In genomic region chr12:13347241-13348043, GRCh38 we compare ENCODE assay signal across 8 cellular contexts.
DNase-seq lines count a peak whose midpoint lies in the region; TF ChIP-seq lines count a peak whose summit lies in the region.

No MANE protein-coding gene starts in this region.

- no peaks in the 10 kb centered on the region for H3K9me3 ChIP-seq in PC-9 (ENCODE audit: insufficient read depth, low read depth)
- no peaks in the 10 kb centered on the region for H3K9me3 ChIP-seq in endodermal cell (ENCODE audit: control insufficient read depth, low read length)
- H3K9me3 ChIP-seq in vagina, result no peaks in the 10 kb centered on the region
- H3K9me3 ChIP-seq in thyroid gland, result no peaks in the 10 kb centered on the region

- no peaks in the 10 kb centered on the region for H3K9me2 ChIP-seq in PC-9 (ENCODE audit: insufficient read depth)

- no peaks in the 10 kb centered on the region for H3K27me3 ChIP-seq in PC-9 (ENCODE audit: insufficient read depth, low read depth)
- H3K27me3 ChIP-seq in endodermal cell (ENCODE audit: control insufficient read depth, insufficient read depth, low read length, poor library complexity, severe bottlenecking), result peaks cover 15% of the 10 kb centered on the region
- no peaks in the 10 kb centered on the region for H3K27me3 ChIP-seq in vagina
- no peaks in the 10 kb centered on the region for H3K27me3 ChIP-seq in thyroid gland

- no peaks in the 10 kb centered on the region for H4K20me1 ChIP-seq in PC-9 (ENCODE audit: insufficient read depth)

- no peaks in the 10 kb centered on the region for H3K9me3 Mint-ChIP-seq in endodermal cell
- H3K9me3 Mint-ChIP-seq in activated T-helper 2 cell treated with anti-CD3 and anti-CD28 coated beads, Interferon-gamma antibody, Interleukin-2, Interleukin-4, amounts not matched to agents 10 μg/mL and 5 μg/mL and 100 μg/mL, durations not matched to agents 14 hours and 24 hours and 36 hours, result no peaks in the 10 kb centered on the region

- H3K27ac Mint-ChIP-seq in endodermal cell, result no peak overlapping the region
- no peak overlapping the region for H3K27ac Mint-ChIP-seq in activated T-helper 2 cell treated with anti-CD3 and anti-CD28 coated beads, Interferon-gamma antibody, Interleukin-2, Interleukin-4, amounts not matched to agents 10 μg/mL and 5 μg/mL and 100 μg/mL, durations not matched to agents 14 hours and 24 hours and 36 hours

- no peak overlapping the region for H3K9ac ChIP-seq in endodermal cell (ENCODE audit: extremely low read depth, low read length, poor library complexity, severe bottlenecking)

- H3K27ac ChIP-seq in PC-9, result peak overlapping the region; percentile 62
- H3K27ac ChIP-seq in endodermal cell (ENCODE audit: low read depth, low read length), result no peak overlapping the region
- no peak overlapping the region for H3K27ac ChIP-seq in vagina
- H3K27ac ChIP-seq in thyroid gland, result no peak overlapping the region

- WGBS in endodermal cell (ENCODE audit: insufficient coverage in 1 of 2, insufficient read length in 1 of 2), 2 experiments, result 84% methylated on average over 3 of the region's 4 CpGs; no CpG with 5 or more reads in 1 of the 2 experiments
- WGBS in thyroid gland, 2 donors, result 45 to 64% methylated on average over 4 of the region's 4 CpGs

- intact Hi-C loops in PC-9 (cut with micrococcal nuclease; ENCODE audit: unreplicated experiment) (no loop called here), vagina (cut with DNase I) (no loop called here), thyroid gland (cut with DNase I) (no loop called here)
- intact Hi-C loops in activated T-helper 2 cell treated with anti-CD3 and anti-CD28 coated beads, Interferon-gamma antibody, Interleukin-2, Interleukin-4, amounts not matched to agents 10 μg/mL and 5 μg/mL and 100 μg/mL, durations not matched to agents 14 hours and 24 hours and 36 hours (cut with micrococcal nuclease), result loop anchor here (10.0 kb wide), 1 partner anchor 127 kb away; no protein-coding TSS in a partner anchor

- H3K4me3 ChIP-seq in PC-9 (no peak overlapping the region), endodermal cell (ENCODE audit: low read length) (no peak overlapping the region), vagina (no peak overlapping the region), thyroid gland (replicated peaks in 1 of 3) (no peak overlapping the region)

- H3K36me3 ChIP-seq in PC-9 (ENCODE audit: low read depth), result no peaks in the 10 kb centered on the region
- no peaks in the 10 kb centered on the region for H3K36me3 ChIP-seq in endodermal cell (ENCODE audit: control insufficient read depth, insufficient read depth, low read length)
- no peaks in the 10 kb centered on the region for H3K36me3 ChIP-seq in vagina
- no peaks in the 10 kb centered on the region for H3K36me3 ChIP-seq in thyroid gland

- 0 out of 2 replicates have a peak, but pooled peaks cover 4% of the 10 kb centered on the region for H3F3A ChIP-seq in PC-9 (ENCODE audit: insufficient read depth, low read depth)

- peak overlapping the region; percentile 37 for H3K4me2 ChIP-seq in PC-9

- H3K4me1 ChIP-seq in PC-9 (replicated peaks; ENCODE audit: insufficient read depth) (peaks cover 16% of the 10 kb centered on the region), endodermal cell (ENCODE audit: control insufficient read depth, insufficient read depth, low read length) (peaks cover 12% of the 10 kb centered on the region), vagina (no peaks in the 10 kb centered on the region), thyroid gland (peaks cover 0 to 4% of the 10 kb centered on the region in 2 donors)

- H3K4me1 Mint-ChIP-seq in endodermal cell, result peaks cover 21% of the 10 kb centered on the region
- H3K4me1 Mint-ChIP-seq in activated T-helper 2 cell treated with anti-CD3 and anti-CD28 coated beads, Interferon-gamma antibody, Interleukin-2, Interleukin-4, amounts not matched to agents 10 μg/mL and 5 μg/mL and 100 μg/mL, durations not matched to agents 14 hours and 24 hours and 36 hours (ENCODE audit: low read depth), result peaks cover 13% of the 10 kb centered on the region

- no TSS peak for BruUV-seq in PC-9 (replicated peaks; lab: Mats Ljungman, UMichigan)

- H2AFZ ChIP-seq in PC-9, result peak overlapping the region; percentile 69

- TF ChIP-seq POLR2A in vagina (IDR thresholded peaks at IDR 0.05), result no peak
- TF ChIP-seq POLR2A in thyroid gland (IDR thresholded peaks at IDR 0.05), result no peak

- TF ChIP-seq CTCF in PC-9 (conservative IDR thresholded peaks at IDR 0.05), result no peak
- TF ChIP-seq CTCF in endodermal cell (conservative IDR thresholded peaks at IDR 0.05), result peak; percentile 22
- TF ChIP-seq CTCF in vagina (IDR thresholded peaks at IDR 0.05), result no peak
- TF ChIP-seq CTCF in thyroid gland (IDR thresholded peaks at IDR 0.05), result no peak

- DNase-seq in D341Med (ENCODE audit: low spot score), result peak; percentile 35
- no peak for DNase-seq in PC-9
- DNase-seq in endodermal cell, result no peak
- DNase-seq in stimulated activated CD4-positive, alpha-beta T cell treated with anti-CD3 and anti-CD28 coated beads, Interleukin-12 subunit alpha, Interleukin-12 subunit beta, amount 100 ng/mL, for 48 hours (ENCODE audit: low read depth in 2 of 3, low spot score in 1 of 3), result peak; percentile 49 to 64 (median 54)
- no peak for DNase-seq in vagina (ENCODE audit: extremely low spot score in 2 of 2)
- no peak for DNase-seq in germinal center (ENCODE audit: low spot score)
- DNase-seq in activated T-helper 2 cell treated with anti-CD3 and anti-CD28 coated beads, Interferon-gamma antibody, Interleukin-2, Interleukin-4, amounts not matched to agents 10 μg/mL and 5 μg/mL and 100 μg/mL, durations not matched to agents 14 hours and 24 hours and 36 hours (ENCODE audit: low spot score), result no peak
- DNase-seq in thyroid gland, result no peak

- POLR2A ChIA-PET in PC-9 (lab: Charles Lee; ENCODE audit: unreplicated experiment), result no interaction called here

- peaks cover 25% of the 10 kb centered on the region for H3K27me3 Mint-ChIP-seq in endodermal cell (ENCODE audit: insufficient read depth)
- H3K27me3 Mint-ChIP-seq in activated T-helper 2 cell treated with anti-CD3 and anti-CD28 coated beads, Interferon-gamma antibody, Interleukin-2, Interleukin-4, amounts not matched to agents 10 μg/mL and 5 μg/mL and 100 μg/mL, durations not matched to agents 14 hours and 24 hours and 36 hours (ENCODE audit: low read depth), result peaks cover 43% of the 10 kb centered on the region

- no peaks in the 10 kb centered on the region for H3K36me3 Mint-ChIP-seq in endodermal cell (ENCODE audit: low read depth)
- no peaks in the 10 kb centered on the region for H3K36me3 Mint-ChIP-seq in activated T-helper 2 cell treated with anti-CD3 and anti-CD28 coated beads, Interferon-gamma antibody, Interleukin-2, Interleukin-4, amounts not matched to agents 10 μg/mL and 5 μg/mL and 100 μg/mL, durations not matched to agents 14 hours and 24 hours and 36 hours (ENCODE audit: low read depth)

- no peak overlapping the region for H3K4me3 Mint-ChIP-seq in endodermal cell
- no peak overlapping the region for H3K4me3 Mint-ChIP-seq in activated T-helper 2 cell treated with anti-CD3 and anti-CD28 coated beads, Interferon-gamma antibody, Interleukin-2, Interleukin-4, amounts not matched to agents 10 μg/mL and 5 μg/mL and 100 μg/mL, durations not matched to agents 14 hours and 24 hours and 36 hours (ENCODE audit: low read depth)

- no peaks in the 10 kb centered on the region for H3K79me2 ChIP-seq in PC-9 (ENCODE audit: low read depth)

- CTCF ChIA-PET in PC-9 (lab: Charles Lee), result interaction anchor here (0.6 kb wide), 1 partner anchor 893 kb away, joined by 4 read pairs; no protein-coding TSS in a partner anchor

Comparison
In these comparisons a context has a peak if more than half of its experiments do, and no peak if none do; other contexts are left out.
1. DNase-seq: peak in D341Med (single experiment) and stimulated activated CD4-positive, alpha-beta T cell treated with anti-CD3 and anti-CD28 coated beads, Interleukin-12 subunit alpha, Interleukin-12 subunit beta, amount 100 ng/mL, for 48 hours (3 of 3); none in PC-9 (0 of 2), endodermal cell (single experiment), vagina (0 of 2), germinal center (single experiment), activated T-helper 2 cell treated with anti-CD3 and anti-CD28 coated beads, Interferon-gamma antibody, Interleukin-2, Interleukin-4, amounts not matched to agents 10 μg/mL and 5 μg/mL and 100 μg/mL, durations not matched to agents 14 hours and 24 hours and 36 hours (single experiment) and thyroid gland (0 of 2).